In genomic region chr3:132535575-132536441, GRCh38 we compare ENCODE assay signal across 8 cellular contexts.
DNase-seq lines count a peak whose midpoint lies in the region; ATAC-seq and TF ChIP-seq lines count a peak whose summit lies in the region.

No MANE protein-coding gene starts in this region.

- TF ChIP-seq CTCF in body of pancreas (IDR thresholded peaks at IDR 0.05) (peak; percentile 51 to 83 (median 72)), spleen (IDR thresholded peaks at IDR 0.05 in 8 of 11, conservative IDR thresholded peaks at IDR 0.05 in 3 of 11) (peak in 10 of 11 experiments; percentile 11 to 72 (median 62))

- H3K27ac ChIP-seq in body of pancreas (peak overlapping the region in 1 of 4 donors; percentile 18), spleen (no peak overlapping the region)

- H3K27me3 Mint-ChIP-seq in T-helper 2 cell treated with Interferon-gamma antibody and Interleukin-4, amounts not matched to agents 5 μg/mL and 100 μg/mL, for 36 hours (ENCODE audit: low read depth): no peaks in the 10 kb centered on the region

- ATAC-seq in GM18519 (IDR thresholded peaks at IDR 0.05; ENCODE audit: low FRiP score, unreplicated experiment) (peak; percentile 56), body of pancreas (peak; percentile 82), GM21447 (IDR thresholded peaks at IDR 0.05; ENCODE audit: unreplicated experiment) (no peak)

- WGBS in body of pancreas, 2 donors: 32 to 42% methylated on average over 7 of the region's 7 CpGs
- 63 to 77% (median 69%) methylated on average over 7 of the region's 7 CpGs for WGBS in spleen, 5 donors

- H3K27me3 ChIP-seq in body of pancreas (no peaks in the 10 kb centered on the region), spleen (replicated peaks in 1 of 7) (no peaks in the 10 kb centered on the region)

- H3K4me1 Mint-ChIP-seq in T-helper 2 cell treated with Interferon-gamma antibody and Interleukin-4, amounts not matched to agents 5 μg/mL and 100 μg/mL, for 36 hours (ENCODE audit: low read depth): no peaks in the 10 kb centered on the region

- H3K4me1 ChIP-seq in body of pancreas (peaks cover 34% of the 10 kb centered on the region), spleen (no peaks in the 10 kb centered on the region)

- H3K27ac Mint-ChIP-seq in T-helper 2 cell treated with Interferon-gamma antibody and Interleukin-4, amounts not matched to agents 5 μg/mL and 100 μg/mL, for 36 hours: no peak overlapping the region

- peaks cover 18% of the 10 kb centered on the region for H3K36me3 Mint-ChIP-seq in T-helper 2 cell treated with Interferon-gamma antibody and Interleukin-4, amounts not matched to agents 5 μg/mL and 100 μg/mL, for 36 hours (ENCODE audit: low read depth)

- DNase-seq in AG08395 (ENCODE audit: low spot score): peak; percentile 77
- DNase-seq in NCI-H1105 (lab: John Stamatoyannopoulos, UW): peak; percentile 60
- peak; percentile 45 for DNase-seq in T-helper 2 cell treated with Interferon-gamma antibody and Interleukin-4, amounts not matched to agents 5 μg/mL and 100 μg/mL, for 36 hours (ENCODE audit: low spot score)
- DNase-seq in body of pancreas: peak; percentile 77 to 82 (median 80)
- DNase-seq in iPS-NIHi11 (ENCODE audit: low spot score): peak; percentile 68
- DNase-seq in spleen: no peak

- H3K4me3 ChIP-seq in body of pancreas: no peak overlapping the region
- no peak overlapping the region for H3K4me3 ChIP-seq in spleen

- intact Hi-C loops in body of pancreas (cut with DNase I): loop anchor here (5.0 kb wide), 1 partner anchor 106 kb away; no protein-coding TSS in a partner anchor
- intact Hi-C loops in spleen (cut with DNase I; ENCODE audit: low total_unique reads): loop anchor here (5.0 kb wide), 1 partner anchor 106 kb away; no protein-coding TSS in a partner anchor

- TF ChIP-seq POLR2A in body of pancreas (IDR thresholded peaks at IDR 0.05) (no peak), spleen (IDR thresholded peaks at IDR 0.05) (no peak)

- H3K36me3 ChIP-seq in body of pancreas (replicated peaks in 1 of 2; ENCODE audit: insufficient read depth in 1 of 2, low read depth in 2 of 2) (peaks cover 0 to 4% of the 10 kb centered on the region in 2 donors), spleen (peaks cover 5 to 100% (median 69%) of the 10 kb centered on the region in 6 donors)

- H3K9me3 Mint-ChIP-seq in T-helper 2 cell treated with Interferon-gamma antibody and Interleukin-4, amounts not matched to agents 5 μg/mL and 100 μg/mL, for 36 hours: no peaks in the 10 kb centered on the region

- no peaks in the 10 kb centered on the region for H3K9me3 ChIP-seq in body of pancreas
- no peaks in the 10 kb centered on the region for H3K9me3 ChIP-seq in spleen

- no peak overlapping the region for H3K4me3 Mint-ChIP-seq in T-helper 2 cell treated with Interferon-gamma antibody and Interleukin-4, amounts not matched to agents 5 μg/mL and 100 μg/mL, for 36 hours
